ENCODE assay signal across 1 cellular context in the genomic region with DNA sequence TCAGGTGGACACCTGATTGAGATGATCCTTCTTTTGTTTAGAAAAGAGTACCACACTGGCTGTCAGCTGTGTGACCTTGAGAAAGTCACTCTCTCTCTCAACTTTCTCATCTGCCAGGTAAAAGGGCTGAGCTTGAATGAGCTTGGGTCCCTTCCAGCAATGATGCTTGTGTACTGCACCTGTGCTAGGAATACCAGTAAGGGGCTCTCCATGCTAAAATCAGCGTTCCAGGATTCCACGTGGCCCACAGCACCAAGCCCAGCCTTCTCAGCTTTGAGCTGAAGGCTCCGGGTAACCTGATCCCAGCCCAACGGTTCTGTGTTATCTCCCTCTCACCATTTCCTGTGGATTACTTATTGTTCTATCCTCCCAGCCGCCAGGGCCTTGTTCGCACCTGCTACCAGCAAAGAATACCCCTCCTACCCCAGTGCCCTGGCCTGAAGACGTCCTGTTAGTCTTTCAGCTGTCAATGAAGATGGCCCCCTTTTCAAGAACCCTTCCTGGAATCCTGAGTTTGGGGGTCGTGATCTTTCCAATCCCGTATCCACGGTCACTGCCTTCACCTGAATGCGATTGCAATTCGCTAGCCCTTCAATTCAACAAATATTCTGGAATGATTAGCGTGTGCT.
TF ChIP-seq lines count a peak whose summit lies in the region.

No MANE protein-coding gene starts in this region.

TF ChIP-seq in K562, 482 proteins besides CTCF, POLR2A, EP300 and RAD21 (continued from another document and continues in another):
- no peak for TF ChIP-seq CBX8 (IDR thresholded peaks at IDR 0.05; ENCODE audit: borderline replicate concordance, extremely low read depth, low read depth, low read length, poor library complexity, severe bottlenecking)
- TF ChIP-seq CHD1 (IDR thresholded peaks at IDR 0.05; ENCODE audit: low read length), result peak; percentile 48
- TF ChIP-seq ZNF551 (CRISPR knock-in tag; IDR thresholded peaks at IDR 0.05), result no peak
- TF ChIP-seq, protein P1, sequence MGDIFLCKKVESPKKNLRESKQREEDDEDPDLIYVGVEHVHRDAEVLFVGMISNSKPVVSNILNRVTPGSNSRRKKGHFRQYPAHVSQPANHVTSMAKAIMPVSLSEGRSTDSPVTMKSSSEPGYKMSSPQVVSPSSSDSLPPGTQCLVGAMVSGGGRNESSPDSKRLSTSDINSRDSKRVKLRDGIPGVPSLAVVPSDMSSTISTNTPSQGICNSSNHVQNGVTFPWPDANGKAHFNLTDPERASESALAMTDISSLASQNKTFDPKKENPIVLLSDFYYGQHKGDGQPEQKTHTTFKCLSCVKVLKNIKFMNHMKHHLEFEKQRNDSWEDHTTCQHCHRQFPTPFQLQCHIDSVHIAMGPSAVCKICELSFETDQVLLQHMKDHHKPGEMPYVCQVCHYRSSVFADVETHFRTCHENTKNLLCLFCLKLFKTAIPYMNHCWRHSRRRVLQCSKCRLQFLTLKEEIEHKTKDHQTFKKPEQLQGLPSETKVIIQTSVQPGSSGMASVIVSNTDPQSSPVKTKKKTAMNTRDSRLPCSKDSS (IDR thresholded peaks at IDR 0.05; ENCODE audit: low read depth, partially characterized antibody), result no peak
- TF ChIP-seq NCOA1 (IDR thresholded peaks at IDR 0.05; ENCODE audit: low read depth), result peak; percentile 85
- TF ChIP-seq ZSCAN29 (IDR thresholded peaks at IDR 0.05), result peak; percentile 25; the same call in 1 of the 2 replicates
- peak; percentile 66 for TF ChIP-seq CREM (IDR thresholded peaks at IDR 0.05; ENCODE audit: low read depth)
- TF ChIP-seq, protein P2, sequence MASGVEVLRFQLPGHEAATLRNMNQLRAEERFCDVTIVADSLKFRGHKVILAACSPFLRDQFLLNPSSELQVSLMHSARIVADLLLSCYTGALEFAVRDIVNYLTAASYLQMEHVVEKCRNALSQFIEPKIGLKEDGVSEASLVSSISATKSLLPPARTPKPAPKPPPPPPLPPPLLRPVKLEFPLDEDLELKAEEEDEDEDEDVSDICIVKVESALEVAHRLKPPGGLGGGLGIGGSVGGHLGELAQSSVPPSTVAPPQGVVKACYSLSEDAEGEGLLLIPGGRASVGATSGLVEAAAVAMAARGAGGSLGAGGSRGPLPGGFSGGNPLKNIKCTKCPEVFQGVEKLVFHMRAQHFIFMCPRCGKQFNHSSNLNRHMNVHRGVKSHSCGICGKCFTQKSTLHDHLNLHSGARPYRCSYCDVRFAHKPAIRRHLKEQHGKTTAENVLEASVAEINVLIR (CRISPR knock-in tag; IDR thresholded peaks at IDR 0.05), result 0 out of 2 replicates have a peak, but pooled peaks have one; percentile 26
- TF ChIP-seq ZNF3 (CRISPR knock-in tag; IDR thresholded peaks at IDR 0.05), result no peak
- TF ChIP-seq, protein P3, sequence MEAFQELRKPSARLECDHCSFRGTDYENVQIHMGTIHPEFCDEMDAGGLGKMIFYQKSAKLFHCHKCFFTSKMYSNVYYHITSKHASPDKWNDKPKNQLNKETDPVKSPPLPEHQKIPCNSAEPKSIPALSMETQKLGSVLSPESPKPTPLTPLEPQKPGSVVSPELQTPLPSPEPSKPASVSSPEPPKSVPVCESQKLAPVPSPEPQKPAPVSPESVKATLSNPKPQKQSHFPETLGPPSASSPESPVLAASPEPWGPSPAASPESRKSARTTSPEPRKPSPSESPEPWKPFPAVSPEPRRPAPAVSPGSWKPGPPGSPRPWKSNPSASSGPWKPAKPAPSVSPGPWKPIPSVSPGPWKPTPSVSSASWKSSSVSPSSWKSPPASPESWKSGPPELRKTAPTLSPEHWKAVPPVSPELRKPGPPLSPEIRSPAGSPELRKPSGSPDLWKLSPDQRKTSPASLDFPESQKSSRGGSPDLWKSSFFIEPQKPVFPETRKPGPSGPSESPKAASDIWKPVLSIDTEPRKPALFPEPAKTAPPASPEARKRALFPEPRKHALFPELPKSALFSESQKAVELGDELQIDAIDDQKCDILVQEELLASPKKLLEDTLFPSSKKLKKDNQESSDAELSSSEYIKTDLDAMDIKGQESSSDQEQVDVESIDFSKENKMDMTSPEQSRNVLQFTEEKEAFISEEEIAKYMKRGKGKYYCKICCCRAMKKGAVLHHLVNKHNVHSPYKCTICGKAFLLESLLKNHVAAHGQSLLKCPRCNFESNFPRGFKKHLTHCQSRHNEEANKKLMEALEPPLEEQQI (IDR thresholded peaks at IDR 0.05), result peak; percentile 35; the same call in 1 of the 2 replicates
- no peak for TF ChIP-seq ZNF224 (CRISPR knock-in tag; IDR thresholded peaks at IDR 0.05)
- TF ChIP-seq KHSRP (IDR thresholded peaks at IDR 0.05), result no peak
- TF ChIP-seq ZNF79 (CRISPR knock-in tag; IDR thresholded peaks at IDR 0.05; ENCODE audit: low read depth), result no peak
- TF ChIP-seq ASH1L (IDR thresholded peaks at IDR 0.05; ENCODE audit: borderline replicate concordance, low read depth, partially characterized antibody), result no peak
- TF ChIP-seq CCAR2 (IDR thresholded peaks at IDR 0.05; ENCODE audit: low read depth, low read length), result no peak
- TF ChIP-seq ZNF282 (CRISPR knock-in tag; IDR thresholded peaks at IDR 0.05), result no peak
- no peak for TF ChIP-seq ZNF707 (CRISPR knock-in tag; conservative IDR thresholded peaks at IDR 0.05)
- TF ChIP-seq, protein P4, sequence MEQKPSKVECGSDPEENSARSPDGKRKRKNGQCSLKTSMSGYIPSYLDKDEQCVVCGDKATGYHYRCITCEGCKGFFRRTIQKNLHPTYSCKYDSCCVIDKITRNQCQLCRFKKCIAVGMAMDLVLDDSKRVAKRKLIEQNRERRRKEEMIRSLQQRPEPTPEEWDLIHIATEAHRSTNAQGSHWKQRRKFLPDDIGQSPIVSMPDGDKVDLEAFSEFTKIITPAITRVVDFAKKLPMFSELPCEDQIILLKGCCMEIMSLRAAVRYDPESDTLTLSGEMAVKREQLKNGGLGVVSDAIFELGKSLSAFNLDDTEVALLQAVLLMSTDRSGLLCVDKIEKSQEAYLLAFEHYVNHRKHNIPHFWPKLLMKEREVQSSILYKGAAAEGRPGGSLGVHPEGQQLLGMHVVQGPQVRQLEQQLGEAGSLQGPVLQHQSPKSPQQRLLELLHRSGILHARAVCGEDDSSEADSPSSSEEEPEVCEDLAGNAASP (IDR thresholded peaks at IDR 0.05), result no peak
- TF ChIP-seq, protein P5, sequence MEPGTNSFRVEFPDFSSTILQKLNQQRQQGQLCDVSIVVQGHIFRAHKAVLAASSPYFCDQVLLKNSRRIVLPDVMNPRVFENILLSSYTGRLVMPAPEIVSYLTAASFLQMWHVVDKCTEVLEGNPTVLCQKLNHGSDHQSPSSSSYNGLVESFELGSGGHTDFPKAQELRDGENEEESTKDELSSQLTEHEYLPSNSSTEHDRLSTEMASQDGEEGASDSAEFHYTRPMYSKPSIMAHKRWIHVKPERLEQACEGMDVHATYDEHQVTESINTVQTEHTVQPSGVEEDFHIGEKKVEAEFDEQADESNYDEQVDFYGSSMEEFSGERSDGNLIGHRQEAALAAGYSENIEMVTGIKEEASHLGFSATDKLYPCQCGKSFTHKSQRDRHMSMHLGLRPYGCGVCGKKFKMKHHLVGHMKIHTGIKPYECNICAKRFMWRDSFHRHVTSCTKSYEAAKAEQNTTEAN (CRISPR knock-in tag; IDR thresholded peaks at IDR 0.05), result no peak
- no peak for TF ChIP-seq NFYB (IDR thresholded peaks at IDR 0.05; ENCODE audit: extremely low read depth, insufficient read length)
- TF ChIP-seq ZNF41 (CRISPR knock-in tag; conservative IDR thresholded peaks at IDR 0.05), result no peak
- TF ChIP-seq RBM39 (optimal IDR thresholded peaks at IDR 0.05; ENCODE audit: low read depth, low read length), result no peak
- no peak for TF ChIP-seq HSF4 (CRISPR knock-in tag; IDR thresholded peaks at IDR 0.05; ENCODE audit: borderline replicate concordance)
- peak; percentile 70 for TF ChIP-seq ZNF197 (CRISPR knock-in tag; IDR thresholded peaks at IDR 0.05; ENCODE audit: low read depth)
- peak; percentile 83 for TF ChIP-seq MYBL2 (IDR thresholded peaks at IDR 0.05; ENCODE audit: low read depth)
- no peak for TF ChIP-seq MYBL2 (CRISPR knock-in tag; IDR thresholded peaks at IDR 0.05; ENCODE audit: borderline replicate concordance)
- TF ChIP-seq FOSL1 (tag; conservative IDR thresholded peaks at IDR 0.05), result peak; percentile 51; the same call in 1 of the 2 replicates
- no peak for TF ChIP-seq TEAD2 (tag; IDR thresholded peaks at IDR 0.05)
- peak; percentile 89 for TF ChIP-seq ESRRA (IDR thresholded peaks at IDR 0.05; ENCODE audit: borderline replicate concordance, low read depth)
- no peak for TF ChIP-seq RB1 (IDR thresholded peaks at IDR 0.05; ENCODE audit: low read depth)
- TF ChIP-seq SMAD1 (IDR thresholded peaks at IDR 0.05; ENCODE audit: low read depth, low read length, partially characterized antibody), result peak; percentile 43
- TF ChIP-seq TCF7L2 (IDR thresholded peaks at IDR 0.05; ENCODE audit: low read depth, low read length), result no peak
- TF ChIP-seq GTF2A2 (tag; IDR thresholded peaks at IDR 0.05), result no peak; the same call in 1 of the 2 replicates
- TF ChIP-seq, protein P6, sequence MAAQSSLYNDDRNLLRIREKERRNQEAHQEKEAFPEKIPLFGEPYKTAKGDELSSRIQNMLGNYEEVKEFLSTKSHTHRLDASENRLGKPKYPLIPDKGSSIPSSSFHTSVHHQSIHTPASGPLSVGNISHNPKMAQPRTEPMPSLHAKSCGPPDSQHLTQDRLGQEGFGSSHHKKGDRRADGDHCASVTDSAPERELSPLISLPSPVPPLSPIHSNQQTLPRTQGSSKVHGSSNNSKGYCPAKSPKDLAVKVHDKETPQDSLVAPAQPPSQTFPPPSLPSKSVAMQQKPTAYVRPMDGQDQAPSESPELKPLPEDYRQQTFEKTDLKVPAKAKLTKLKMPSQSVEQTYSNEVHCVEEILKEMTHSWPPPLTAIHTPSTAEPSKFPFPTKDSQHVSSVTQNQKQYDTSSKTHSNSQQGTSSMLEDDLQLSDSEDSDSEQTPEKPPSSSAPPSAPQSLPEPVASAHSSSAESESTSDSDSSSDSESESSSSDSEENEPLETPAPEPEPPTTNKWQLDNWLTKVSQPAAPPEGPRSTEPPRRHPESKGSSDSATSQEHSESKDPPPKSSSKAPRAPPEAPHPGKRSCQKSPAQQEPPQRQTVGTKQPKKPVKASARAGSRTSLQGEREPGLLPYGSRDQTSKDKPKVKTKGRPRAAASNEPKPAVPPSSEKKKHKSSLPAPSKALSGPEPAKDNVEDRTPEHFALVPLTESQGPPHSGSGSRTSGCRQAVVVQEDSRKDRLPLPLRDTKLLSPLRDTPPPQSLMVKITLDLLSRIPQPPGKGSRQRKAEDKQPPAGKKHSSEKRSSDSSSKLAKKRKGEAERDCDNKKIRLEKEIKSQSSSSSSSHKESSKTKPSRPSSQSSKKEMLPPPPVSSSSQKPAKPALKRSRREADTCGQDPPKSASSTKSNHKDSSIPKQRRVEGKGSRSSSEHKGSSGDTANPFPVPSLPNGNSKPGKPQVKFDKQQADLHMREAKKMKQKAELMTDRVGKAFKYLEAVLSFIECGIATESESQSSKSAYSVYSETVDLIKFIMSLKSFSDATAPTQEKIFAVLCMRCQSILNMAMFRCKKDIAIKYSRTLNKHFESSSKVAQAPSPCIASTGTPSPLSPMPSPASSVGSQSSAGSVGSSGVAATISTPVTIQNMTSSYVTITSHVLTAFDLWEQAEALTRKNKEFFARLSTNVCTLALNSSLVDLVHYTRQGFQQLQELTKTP (IDR thresholded peaks at IDR 0.05; ENCODE audit: low read depth in 1 of 2, partially characterized antibody in 2 of 2), result peak; percentile 45 to 61
- no peak for TF ChIP-seq ZNF146 (CRISPR knock-in tag; IDR thresholded peaks at IDR 0.05; ENCODE audit: unreplicated experiment)
- no peak for TF ChIP-seq JUNB (CRISPR knock-in tag; conservative IDR thresholded peaks at IDR 0.05)
- TF ChIP-seq NCOA6 (IDR thresholded peaks at IDR 0.05), result no peak
- TF ChIP-seq CTBP1 (IDR thresholded peaks at IDR 0.05; ENCODE audit: borderline replicate concordance), result peak; percentile 84
- no peak for TF ChIP-seq ZNF511 (CRISPR knock-in tag; IDR thresholded peaks at IDR 0.05)
- peak; percentile 78 for TF ChIP-seq PML (IDR thresholded peaks at IDR 0.05; ENCODE audit: low read length)
- TF ChIP-seq KLF10 (CRISPR knock-in tag; IDR thresholded peaks at IDR 0.05), result no peak
- TF ChIP-seq ZNF778 (CRISPR knock-in tag; IDR thresholded peaks at IDR 0.05), result no peak
- TF ChIP-seq PTBP1 (IDR thresholded peaks at IDR 0.05; ENCODE audit: low read depth, low read length), result no peak
- peak; percentile 58 for TF ChIP-seq KDM5B (IDR thresholded peaks at IDR 0.05; ENCODE audit: insufficient replicate concordance, low read depth, low read length)
- TF ChIP-seq ATF1 (CRISPR knock-in tag; IDR thresholded peaks at IDR 0.05), result no peak
- peak; percentile 28; the same call in 1 of the 2 replicates for TF ChIP-seq ATF1 (tag; IDR thresholded peaks at IDR 0.05)
- no peak for TF ChIP-seq MCM7 (IDR thresholded peaks at IDR 0.05)
- TF ChIP-seq RCOR1 (IDR thresholded peaks at IDR 0.05; ENCODE audit: borderline replicate concordance in 1 of 2, low read depth in 2 of 2, low read length in 2 of 2), result peak in 1 of 2 experiments; percentile 80; a peak in 3 of 4 replicates
- TF ChIP-seq, protein P7, sequence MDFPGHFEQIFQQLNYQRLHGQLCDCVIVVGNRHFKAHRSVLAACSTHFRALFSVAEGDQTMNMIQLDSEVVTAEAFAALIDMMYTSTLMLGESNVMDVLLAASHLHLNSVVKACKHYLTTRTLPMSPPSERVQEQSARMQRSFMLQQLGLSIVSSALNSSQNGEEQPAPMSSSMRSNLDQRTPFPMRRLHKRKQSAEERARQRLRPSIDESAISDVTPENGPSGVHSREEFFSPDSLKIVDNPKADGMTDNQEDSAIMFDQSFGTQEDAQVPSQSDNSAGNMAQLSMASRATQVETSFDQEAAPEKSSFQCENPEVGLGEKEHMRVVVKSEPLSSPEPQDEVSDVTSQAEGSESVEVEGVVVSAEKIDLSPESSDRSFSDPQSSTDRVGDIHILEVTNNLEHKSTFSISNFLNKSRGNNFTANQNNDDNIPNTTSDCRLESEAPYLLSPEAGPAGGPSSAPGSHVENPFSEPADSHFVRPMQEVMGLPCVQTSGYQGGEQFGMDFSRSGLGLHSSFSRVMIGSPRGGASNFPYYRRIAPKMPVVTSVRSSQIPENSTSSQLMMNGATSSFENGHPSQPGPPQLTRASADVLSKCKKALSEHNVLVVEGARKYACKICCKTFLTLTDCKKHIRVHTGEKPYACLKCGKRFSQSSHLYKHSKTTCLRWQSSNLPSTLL (IDR thresholded peaks at IDR 0.05), result peak; percentile 82; the same call in 1 of the 2 replicates
